ENCODE assay signal across 33 cellular contexts in the genomic region with DNA sequence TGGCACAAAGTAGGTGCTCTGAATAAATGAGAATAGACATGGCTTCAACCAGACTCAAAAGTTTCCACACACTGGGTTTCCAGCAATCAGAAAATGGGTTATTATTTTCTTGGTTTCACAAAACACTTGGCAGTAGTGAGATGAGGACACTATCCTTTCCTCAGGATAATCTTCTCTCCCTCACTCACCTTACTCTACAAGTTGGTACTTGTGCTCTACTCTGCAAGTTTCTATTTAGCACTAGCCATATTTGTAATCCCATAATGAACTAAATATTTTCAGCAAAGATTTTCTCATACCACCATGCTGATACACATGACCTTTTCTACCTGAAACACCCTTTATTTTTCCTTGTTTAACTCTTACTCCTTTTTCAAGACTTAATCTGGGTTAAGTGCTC.
"Had no signal": no experiment of that assay in that cellular context is flagged by ENCODE, and none has a peak within 500 bp of the region (broad histone marks: within the 10 kb centered on the region; RNA-seq: fewer than 3 reads in every experiment).

No MANE protein-coding gene starts in this region.

- H3K36me3 ChIP-seq: adrenal gland, brain microvascular endothelial cell had no signal

- H3K4me1 ChIP-seq: adrenal gland had no signal

- H3K27ac ChIP-seq: adrenal gland, body of pancreas, brain microvascular endothelial cell, VCaP had no signal

- H3K9me3 ChIP-seq: adrenal gland, body of pancreas had no signal

- FAIRE-seq: astrocyte, TTC549 had no signal

- H3K4me3 ChIP-seq: adrenal gland, body of pancreas had no signal

- H3K27me3 ChIP-seq: adrenal gland, body of pancreas, brain microvascular endothelial cell had no signal

- DNase-seq: activated B cell treated with CpG ODN at 0.5 μM for 24 hours; activated CD4-positive, alpha-beta memory T cell treated with anti-CD3 and anti-CD28 coated beads for 36 hours; activated CD4-positive, alpha-beta T cell treated with anti-CD3 and anti-CD28 coated beads for 4 hours; activated CD4-positive, alpha-beta T cell treated with anti-CD3 and anti-CD28 coated beads, Interleukin-2, amount 10 ng/mL, durations not matched to agents 24 days and 14 days; activated CD4-positive, alpha-beta T cell treated with anti-CD3 and anti-CD28 coated beads, Interleukin-2, amount 50 U/mL, for 1 hour; activated CD4-positive, alpha-beta T cell treated with anti-CD3 and anti-CD28 coated beads, Interleukin-2, amount 50 U/mL, for 4 hours; activated CD4-positive, CD25-positive, alpha-beta regulatory T cell treated with anti-CD3 and anti-CD28 coated beads, Interleukin-2, amount 50 U/mL, for 72 hours; activated CD8-positive, alpha-beta memory T cell treated with anti-CD3 and anti-CD28 coated beads, Interleukin-2, amount 50 U/mL, for 4 hours; activated CD8-positive, alpha-beta T cell treated with anti-CD3 and anti-CD28 coated beads for 36 hours; activated effector memory CD4-positive, alpha-beta T cell treated with anti-CD3 and anti-CD28 coated beads, Interleukin-2, amount 50 U/mL, for 16 hours; activated gamma-delta T cell treated with Interleukin-2 at 50 U/mL for 16 hours; activated naive CD4-positive, alpha-beta T cell; activated naive CD4-positive, alpha-beta T cell treated with anti-CD3 and anti-CD28 coated beads for 36 hours; activated naive CD4-positive, alpha-beta T cell treated with anti-CD3 and anti-CD28 coated beads, Interleukin-2, amount 50 U/mL, for 16 hours; activated naive CD8-positive, alpha-beta T cell treated with anti-CD3 and anti-CD28 coated beads for 36 hours; activated T-cell treated with anti-CD3 and anti-CD28 coated beads for 4 hours; activated T-cell treated with anti-CD3 and anti-CD28 coated beads, Interleukin-2, amount 50 U/mL, for 1 hour; activated T-cell treated with anti-CD3 and anti-CD28 coated beads, Interleukin-2, amount 50 U/mL, for 4 hours; activated T-cell treated with anti-CD3 and anti-CD28 coated beads, Interleukin-2, amount 50 U/mL, for 72 hours; adrenal gland; amniotic stem cell; aorta; body of pancreas; brain microvascular endothelial cell; central memory CD4-positive, alpha-beta T cell; T-helper 1 cell; T-helper 2 cell; T-helper 9 cell had no signal

- ATAC-seq: activated CD8-positive, alpha-beta T cell treated with anti-CD3 and anti-CD28 coated beads for 36 hours; activated naive CD4-positive, alpha-beta T cell treated with anti-CD3 and anti-CD28 coated beads, Interleukin-2, amount 50 U/mL, for 72 hours; activated T-cell treated with anti-CD3 and anti-CD28 coated beads, Interleukin-2, amount 50 U/mL, for 4 hours; activated T-cell treated with anti-CD3 and anti-CD28 coated beads, Interleukin-2, amount 50 U/mL, for 72 hours; activated T-helper 17 cell treated with anti-CD3 and anti-CD28 coated beads, Interleukin-2, amount 50 U/mL, for 72 hours; body of pancreas had no signal
